10 cellular contexts compared by ENCODE assay signal in genomic region chr17:64413505-64413904, GRCh38. TPM values are rescaled to one million over a fixed set of nuclear protein-coding genes. Genes with fewer than 3 reads are reported as not detected.
DNase-seq lines count a peak whose midpoint lies in the region; ATAC-seq and TF ChIP-seq lines count a peak whose summit lies in the region.
"Had no signal": no experiment of that assay in that cellular context is flagged by ENCODE, and none has a peak within 500 bp of the region (broad histone marks: within the 10 kb centered on the region; RNA-seq: fewer than 3 reads in every experiment).

No MANE protein-coding gene starts in this region.

- no peak for TF ChIP-seq POLR2A in erythroblast (IDR thresholded peaks at IDR 0.05; ENCODE audit: low read length)

- peak overlapping the region; percentile 38 for H3K27ac ChIP-seq in layer of hippocampus (ENCODE audit: low read depth, low read length)

- ATAC-seq in GM21423 (IDR thresholded peaks at IDR 0.05; ENCODE audit: unreplicated experiment) = peak; percentile 70
- peak; percentile 53 for ATAC-seq in HG03571 (IDR thresholded peaks at IDR 0.05; ENCODE audit: unreplicated experiment)

- H3K27me3 ChIP-seq in layer of hippocampus (ENCODE audit: control insufficient read depth, insufficient read depth, low read length) = no peaks in the 10 kb centered on the region

- DNase-seq in erythroblast (lab: John Stamatoyannopoulos, UW) = no peak
- no peak for DNase-seq in dermis blood vessel endothelial cell
- no peak for DNase-seq in NCI-H2196 (lab: John Stamatoyannopoulos, UW; ENCODE audit: unreplicated experiment)
- no peak for DNase-seq in NCI-H1105 treated with DMSO at 0.1 percent for 48 hours (lab: John Stamatoyannopoulos, UW)
- DNase-seq: activated naive CD4-positive, alpha-beta T cell treated with anti-CD3 and anti-CD28 coated beads, Interleukin-2, amount 50 U/mL, for 16 hours; HCEC 1CT had no signal

- H3K4me3 ChIP-seq in GM08714 (ENCODE audit: low read length) = peak overlapping the region; percentile 27; the same call in 1 of the 2 replicates

RNA-seq across cellular contexts. Expression of gene PECAM1, which starts 22.8 kb away (rescaled TPM):
- total RNA-seq in dermis blood vessel endothelial cell = 959 and 1,308 TPM in 2 replicates

RNA-seq across cellular contexts. Expression of gene MILR1, which starts 35.4 kb away (rescaled TPM):
- total RNA-seq in dermis blood vessel endothelial cell = 2.7 and 3.2 TPM in 2 replicates
